ENCODE assay signal across 10 cellular contexts in the genomic region with DNA sequence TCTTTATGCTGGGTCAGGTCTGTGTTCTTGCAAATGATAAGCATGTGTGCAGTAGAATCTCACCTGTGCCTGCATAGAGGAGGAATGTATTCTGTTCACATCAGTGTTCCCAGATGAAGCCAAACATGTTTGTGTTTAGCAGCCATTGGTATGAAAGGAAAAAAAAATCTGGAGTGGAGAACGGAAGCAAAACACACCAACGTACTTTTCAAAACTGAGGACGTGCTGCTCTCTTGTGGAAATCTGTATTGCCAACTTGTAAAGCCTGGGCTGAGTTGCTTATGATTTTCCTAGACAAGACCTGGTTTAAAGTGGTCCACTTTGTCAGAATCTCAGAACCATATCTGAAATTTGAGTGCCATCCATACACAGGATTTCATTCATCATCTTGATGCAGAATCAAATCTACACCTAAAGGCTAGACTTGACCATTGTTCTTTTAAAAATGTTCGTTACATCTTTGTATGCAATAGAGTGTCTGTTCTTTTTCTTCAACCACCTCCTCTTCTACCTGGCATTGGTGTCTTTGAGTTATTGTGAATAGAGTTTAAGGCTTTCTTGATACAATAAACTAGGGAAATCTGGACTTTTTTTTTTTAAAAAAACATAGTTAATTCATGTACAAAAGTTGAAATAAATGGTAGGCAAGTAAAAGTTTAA.
DNase-seq lines count a peak whose midpoint lies in the region; ATAC-seq and TF ChIP-seq lines count a peak whose summit lies in the region.
"Had no signal": no experiment of that assay in that cellular context is flagged by ENCODE, and none has a peak within 500 bp of the region (broad histone marks: within the 10 kb centered on the region; RNA-seq: fewer than 3 reads in every experiment).

No MANE protein-coding gene starts in this region.

- H3K36me3 Mint-ChIP-seq in nephron (ENCODE audit: low read depth): no peaks in the 10 kb centered on the region
- no peaks in the 10 kb centered on the region for H3K36me3 Mint-ChIP-seq in natural killer cell treated with Interleukin-12 subunit alpha and Interleukin-12 subunit beta and Interleukin-15 and Interleukin-18, amount 100 ng/mL, for 72 hours

- intact Hi-C loops in Right ventricle myocardium inferior (cut with DNase I): loop anchor here (5.0 kb wide), 1 partner anchor 129 kb away; no protein-coding TSS in a partner anchor
- intact Hi-C loops in cardiac septum (cut with DNase I): no loop called here
- intact Hi-C loops in mammary epithelial cell (cut with micrococcal nuclease): loop anchor here (1.0 to 5.0 kb wide), 2 partner anchors 130 to 454 kb away; no protein-coding TSS in a partner anchor

- WGBS in mammary epithelial cell (ENCODE audit: low coverage, missing lambda C conversion rate): 17% methylated on average over 4 of the region's 4 CpGs

- dilution Hi-C loops in mammary epithelial cell (cut with HindIII; ENCODE audit: low sequenced_read_pairs): no loop called here

- no peaks in the 10 kb centered on the region for H3K27me3 Mint-ChIP-seq in nephron (ENCODE audit: low read depth)
- peaks cover 3 to 19% of the 10 kb centered on the region in 2 donors for H3K27me3 Mint-ChIP-seq in natural killer cell treated with Interleukin-12 subunit alpha and Interleukin-12 subunit beta and Interleukin-15 and Interleukin-18, amount 100 ng/mL, for 72 hours

- CTCF ChIA-PET in mammary epithelial cell (lab: Charles Lee; ENCODE audit: low non-redundant PET): no interaction called here

- H3K4me1 Mint-ChIP-seq in nephron: peaks cover 11% of the 10 kb centered on the region
- H3K4me1 Mint-ChIP-seq in natural killer cell treated with Interleukin-12 subunit alpha and Interleukin-12 subunit beta and Interleukin-15 and Interleukin-18, amount 100 ng/mL, for 72 hours (ENCODE audit: low read depth in 2 of 2): peaks cover 3 to 5% of the 10 kb centered on the region in 2 donors
- H3K4me1 Mint-ChIP-seq: activated B cell treated with CpG ODN at 0.5 μM for 24 hours had no signal

- TF ChIP-seq CTCF in mammary epithelial cell (conservative IDR thresholded peaks at IDR 0.05 in 1 of 2, IDR thresholded peaks at IDR 0.05 in 1 of 2; ENCODE audit: extremely low read depth in 1 of 2, insufficient read depth in 1 of 2, low read depth in 1 of 2, low read length in 2 of 2): peak; percentile 40 to 50
- peak; percentile 44 to 63 (median 60) for TF ChIP-seq CTCF in nephron (IDR thresholded peaks at IDR 0.05; ENCODE audit: unreplicated experiment in 3 of 3)

- ATAC-seq in Right ventricle myocardium inferior: peak; percentile 44
- ATAC-seq in natural killer cell treated with Interleukin-12 subunit alpha and Interleukin-12 subunit beta and Interleukin-15 and Interleukin-18, amount 100 ng/mL, for 72 hours: no peak

- H3K27ac Mint-ChIP-seq in nephron: peak overlapping the region in 2 of 3 experiments; percentile 42 to 64
- H3K27ac Mint-ChIP-seq in natural killer cell treated with Interleukin-12 subunit alpha and Interleukin-12 subunit beta and Interleukin-15 and Interleukin-18, amount 100 ng/mL, for 72 hours: no peak overlapping the region
- H3K27ac Mint-ChIP-seq: activated B cell treated with CpG ODN at 0.5 μM for 24 hours had no signal

- no peaks in the 10 kb centered on the region for H3K9me3 ChIP-seq in mammary epithelial cell (replicated peaks; ENCODE audit: insufficient read depth, low read length)
- H3K9me3 ChIP-seq: neutrophil had no signal

- H3K4me3 ChIP-seq in mammary epithelial cell (replicated peaks in 1 of 3; ENCODE audit: insufficient read depth in 1 of 3, low read depth in 2 of 3, low read length in 3 of 3): no peak overlapping the region

- no peaks in the 10 kb centered on the region for H3K79me2 ChIP-seq in mammary epithelial cell (ENCODE audit: insufficient read depth, low read length)

- no peak overlapping the region for H3K27ac ChIP-seq in mammary epithelial cell (ENCODE audit: insufficient read depth, low read depth, low read length)
- H3K27ac ChIP-seq: neutrophil had no signal

- no peaks in the 10 kb centered on the region for H4K20me1 ChIP-seq in mammary epithelial cell (ENCODE audit: insufficient read depth, low read length)

- peak overlapping the region in 2 of 3 experiments; percentile 41 to 58 for H3K4me3 Mint-ChIP-seq in nephron
- no peak overlapping the region for H3K4me3 Mint-ChIP-seq in natural killer cell treated with Interleukin-12 subunit alpha and Interleukin-12 subunit beta and Interleukin-15 and Interleukin-18, amount 100 ng/mL, for 72 hours
- H3K4me3 Mint-ChIP-seq: activated B cell treated with CpG ODN at 0.5 μM for 24 hours had no signal

- no TSS peak for BruUV-seq in mammary epithelial cell (replicated peaks; lab: Mats Ljungman, UMichigan)

- no peak overlapping the region for H3K4me2 ChIP-seq in mammary epithelial cell (ENCODE audit: insufficient read depth, low read depth, low read length)

- in situ Hi-C loops in mammary epithelial cell (cut with MboI; ENCODE audit: low sequenced_read_pairs in 2 of 2): no loop called here

- peak overlapping the region; percentile 46 for H2AFZ ChIP-seq in mammary epithelial cell (ENCODE audit: low read depth, low read length)

- H3K9ac ChIP-seq in mammary epithelial cell (ENCODE audit: insufficient read depth, low read length): peak overlapping the region; percentile 3

- DNase-seq in Right ventricle myocardium inferior (ENCODE audit: missing footprints) (no peak), cardiac septum (ENCODE audit: low spot score) (no peak), NCI-H2171 (lab: John Stamatoyannopoulos, UW) (peak; percentile 82), mammary epithelial cell (no peak), iPS-NIHi7 (ENCODE audit: extremely low spot score) (no peak)
- no peak for DNase-seq in natural killer cell treated with Interleukin-12 subunit alpha and Interleukin-12 subunit beta and Interleukin-15 and Interleukin-18, amount 100 ng/mL, for 72 hours (ENCODE audit: low spot score)
- no peak for DNase-seq in stimulated activated CD4-positive, alpha-beta T cell treated with anti-CD3 and anti-CD28 coated beads, Interleukin-1b, Interleukin-23, amount 100 ng/mL, for 48 hours
- DNase-seq: activated B cell treated with CpG ODN at 0.5 μM for 24 hours had no signal

- H3K4me1 ChIP-seq in mammary epithelial cell (ENCODE audit: insufficient read depth, low read length): no peaks in the 10 kb centered on the region

- no peaks in the 10 kb centered on the region for H3K9me3 Mint-ChIP-seq in nephron
- no peaks in the 10 kb centered on the region for H3K9me3 Mint-ChIP-seq in natural killer cell treated with Interleukin-12 subunit alpha and Interleukin-12 subunit beta and Interleukin-15 and Interleukin-18, amount 100 ng/mL, for 72 hours
- H3K9me3 Mint-ChIP-seq: activated B cell treated with CpG ODN at 0.5 μM for 24 hours had no signal

- no peaks in the 10 kb centered on the region for H3K36me3 ChIP-seq in mammary epithelial cell (ENCODE audit: insufficient read depth, low read length)
- H3K36me3 ChIP-seq: neutrophil had no signal

- H3K27me3 ChIP-seq in mammary epithelial cell (ENCODE audit: insufficient read depth, low read length): no peaks in the 10 kb centered on the region
- H3K27me3 ChIP-seq: neutrophil had no signal

Comparison
In these comparisons a context has a peak if more than half of its experiments do, and no peak if none do; other contexts are left out.
1. H3K27ac Mint-ChIP-seq: peak in nephron (2 of 3); none in natural killer cell treated with Interleukin-12 subunit alpha and Interleukin-12 subunit beta and Interleukin-15 and Interleukin-18, amount 100 ng/mL, for 72 hours (0 of 2).